In the genomic region with DNA sequence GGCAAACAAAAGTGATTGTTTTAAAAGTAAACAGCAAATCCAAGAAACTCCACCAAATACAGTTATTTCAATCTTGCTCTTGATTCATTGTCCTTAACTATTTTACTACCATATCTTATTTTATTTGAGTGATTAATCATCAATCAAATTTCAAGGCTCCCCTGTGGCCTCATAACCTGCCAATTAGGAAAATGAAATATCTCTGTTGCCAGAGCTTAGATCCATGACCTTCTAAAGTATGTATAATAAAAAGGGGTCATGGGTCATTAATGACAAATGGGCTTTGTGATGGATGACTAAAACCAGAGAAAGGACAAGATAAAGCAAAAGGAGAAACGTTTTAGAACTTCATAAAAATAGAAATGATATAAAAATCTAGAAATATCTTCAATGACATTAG, we compare ENCODE assay signal across 2 cellular contexts.
TF ChIP-seq lines count a peak whose summit lies in the region.

No MANE protein-coding gene starts in this region.

TF ChIP-seq in A549, 52 proteins besides CTCF, POLR2A, EP300 and RAD21 (continued from another document):
- TF ChIP-seq, protein P1, sequence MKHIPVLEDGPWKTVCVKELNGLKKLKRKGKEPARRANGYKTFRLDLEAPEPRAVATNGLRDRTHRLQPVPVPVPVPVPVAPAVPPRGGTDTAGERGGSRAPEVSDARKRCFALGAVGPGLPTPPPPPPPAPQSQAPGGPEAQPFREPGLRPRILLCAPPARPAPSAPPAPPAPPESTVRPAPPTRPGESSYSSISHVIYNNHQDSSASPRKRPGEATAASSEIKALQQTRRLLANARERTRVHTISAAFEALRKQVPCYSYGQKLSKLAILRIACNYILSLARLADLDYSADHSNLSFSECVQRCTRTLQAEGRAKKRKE (CRISPR knock-in tag; IDR thresholded peaks at IDR 0.05; ENCODE audit: low read depth): no peak
- TF ChIP-seq, protein P2, sequence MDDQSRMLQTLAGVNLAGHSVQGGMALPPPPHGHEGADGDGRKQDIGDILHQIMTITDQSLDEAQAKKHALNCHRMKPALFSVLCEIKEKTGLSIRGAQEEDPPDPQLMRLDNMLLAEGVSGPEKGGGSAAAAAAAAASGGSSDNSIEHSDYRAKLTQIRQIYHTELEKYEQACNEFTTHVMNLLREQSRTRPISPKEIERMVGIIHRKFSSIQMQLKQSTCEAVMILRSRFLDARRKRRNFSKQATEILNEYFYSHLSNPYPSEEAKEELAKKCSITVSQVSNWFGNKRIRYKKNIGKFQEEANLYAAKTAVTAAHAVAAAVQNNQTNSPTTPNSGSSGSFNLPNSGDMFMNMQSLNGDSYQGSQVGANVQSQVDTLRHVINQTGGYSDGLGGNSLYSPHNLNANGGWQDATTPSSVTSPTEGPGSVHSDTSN (IDR thresholded peaks at IDR 0.05): no peak
- TF ChIP-seq FOSB (CRISPR knock-in tag; IDR thresholded peaks at IDR 0.05) (no peak), HDAC2 (IDR thresholded peaks at IDR 0.05) (no peak), RCOR1 (IDR thresholded peaks at IDR 0.05; ENCODE audit: low read depth, low read length) (no peak), HOXB5 (CRISPR knock-in tag; IDR thresholded peaks at IDR 0.05) (no peak)
- TF ChIP-seq, protein P3, sequence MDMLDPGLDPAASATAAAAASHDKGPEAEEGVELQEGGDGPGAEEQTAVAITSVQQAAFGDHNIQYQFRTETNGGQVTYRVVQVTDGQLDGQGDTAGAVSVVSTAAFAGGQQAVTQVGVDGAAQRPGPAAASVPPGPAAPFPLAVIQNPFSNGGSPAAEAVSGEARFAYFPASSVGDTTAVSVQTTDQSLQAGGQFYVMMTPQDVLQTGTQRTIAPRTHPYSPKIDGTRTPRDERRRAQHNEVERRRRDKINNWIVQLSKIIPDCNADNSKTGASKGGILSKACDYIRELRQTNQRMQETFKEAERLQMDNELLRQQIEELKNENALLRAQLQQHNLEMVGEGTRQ (IDR thresholded peaks at IDR 0.05): no peak

TF ChIP-seq in HEK293, 187 proteins besides CTCF, POLR2A, EP300 and RAD21 (continued from another document):
- TF ChIP-seq EGR2 (tag by site-specific recombination; IDR thresholded peaks at IDR 0.05; ENCODE audit: low read depth) (no peak), KLF16 (tag by site-specific recombination; IDR thresholded peaks at IDR 0.05) (no peak)
